17 cellular contexts compared by ENCODE assay signal in the genomic region with DNA sequence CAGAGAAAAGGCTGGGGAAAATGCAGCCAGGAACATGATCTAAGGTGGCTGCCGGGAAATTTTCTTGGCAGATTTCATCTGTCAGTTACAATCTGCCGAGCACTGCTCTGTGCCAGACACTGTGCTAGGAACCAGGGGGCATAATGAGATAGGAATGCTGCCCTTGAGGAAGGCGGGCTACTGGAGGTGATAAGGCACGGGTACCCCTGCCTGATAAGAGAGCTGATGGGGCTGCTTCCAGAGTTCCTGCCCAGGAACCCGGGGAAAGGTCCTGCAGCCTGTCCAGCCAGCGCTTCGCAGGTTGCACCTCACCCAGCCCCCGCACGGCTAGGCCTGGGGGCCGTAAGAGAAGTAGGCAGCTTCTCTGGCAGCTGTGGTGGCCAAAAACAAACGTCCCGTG. TPM values are rescaled to one million over a fixed set of nuclear protein-coding genes. Genes with fewer than 3 reads are reported as not detected.
"Had no signal": no experiment of that assay in that cellular context is flagged by ENCODE, and none has a peak within 500 bp of the region (broad histone marks: within the 10 kb centered on the region; RNA-seq: fewer than 3 reads in every experiment).

No MANE protein-coding gene starts in this region.

- DNase-seq: activated B cell treated with CpG ODN at 0.5 μM for 24 hours; activated CD4-positive, alpha-beta memory T cell treated with anti-CD3 and anti-CD28 coated beads for 36 hours; activated CD4-positive, alpha-beta T cell treated with anti-CD3 and anti-CD28 coated beads for 48 hours; activated effector memory CD4-positive, alpha-beta T cell treated with Interleukin-2 at 50 U/mL for 16 hours; activated naive CD4-positive, alpha-beta T cell treated with anti-CD3 and anti-CD28 coated beads, Interleukin-2, amount 10 ng/mL, durations not matched to agents 7 days and 5 days; activated T-cell treated with anti-CD3 and anti-CD28 coated beads, Interleukin-2, amount 50 U/mL, for 72 hours; amygdala; effector memory CD4-positive, alpha-beta T cell; foreskin melanocyte; sigmoid colon; stimulated activated CD4-positive, alpha-beta T cell treated with anti-CD3 and anti-CD28 coated beads, Interleukin-15, amount 100 ng/mL, for 24 hours; transverse colon had no signal

- H3K27ac ChIP-seq: hepatocyte, sigmoid colon, transverse colon had no signal

- H3K36me3 ChIP-seq: sigmoid colon, transverse colon had no signal

- H3K79me2 ChIP-seq: hepatocyte had no signal

- H3K4me3 ChIP-seq: hepatocyte, sigmoid colon, smooth muscle cell had no signal

- ATAC-seq: activated T-cell treated with anti-CD3 and anti-CD28 coated beads, Interleukin-2, amount 50 U/mL, for 72 hours; stimulated activated memory B cell treated with anti-CD40 and anti-IgM and Interleukin-4, amounts not matched to agents 10 μg/mL and 1 μg/mL and 100 μg/mL, for 72 hours had no signal

- H3K9me3 ChIP-seq: sigmoid colon, transverse colon had no signal

- H2AFZ ChIP-seq: hepatocyte had no signal

- H3K4me2 ChIP-seq: hepatocyte, smooth muscle cell had no signal

RNA-seq across cellular contexts. Expression of a gene that starts 3.1 kb away (rescaled TPM):
- total RNA-seq: activated B cell treated with CpG ODN at 0.5 μM for 24 hours; activated CD4-positive, alpha-beta memory T cell treated with anti-CD3 and anti-CD28 coated beads for 36 hours; activated T-cell treated with anti-CD3 and anti-CD28 coated beads, Interleukin-2, amount 50 U/mL, for 72 hours; liver; myocyte; smooth muscle cell had no signal
- polyA plus RNA-seq: liver, smooth muscle cell had no signal
